In genomic region chr11:66070604-66071325, GRCh38 we compare ENCODE assay signal across 8 cellular contexts. TPM values are rescaled to one million over a fixed set of nuclear protein-coding genes. Genes with fewer than 3 reads are reported as not detected.
A peak's percentile ranks its signal among the peaks of the same experiment; 100 is the strongest.
DNase-seq lines count a peak whose midpoint lies in the region; ATAC-seq and TF ChIP-seq lines count a peak whose summit lies in the region.

No MANE protein-coding gene starts in this region.

- H3K27ac ChIP-seq in SJCRH30: peak overlapping the region; percentile 54; the same call in 1 of the 2 replicates
- peak overlapping the region; percentile 58 to 86 (median 80) for H3K27ac ChIP-seq in right lobe of liver
- peak overlapping the region; percentile 77 for H3K27ac ChIP-seq in substantia nigra (ENCODE audit: low read depth, low read length, poor library complexity, severe bottlenecking)

- WGBS in right lobe of liver (ENCODE audit: insufficient coverage, low coverage, low lambda C conversion rate, missing lambda C conversion rate): 28% methylated on average over 11 of the region's 58 CpGs

- H3K27me3 ChIP-seq in SJCRH30 (no peaks in the 10 kb centered on the region), right lobe of liver (no peaks in the 10 kb centered on the region)

- peaks cover 19% of the 10 kb centered on the region for H3K4me1 ChIP-seq in SJCRH30
- H3K4me1 ChIP-seq in right lobe of liver: peaks cover 0 to 30% (median 11%) of the 10 kb centered on the region in 4 donors

- intact Hi-C loops in right lobe of liver (cut with DNase I): no loop called here

- peaks cover 42% of the 10 kb centered on the region for H3K36me3 ChIP-seq in SJCRH30
- peaks cover 6 to 36% (median 19%) of the 10 kb centered on the region in 4 donors for H3K36me3 ChIP-seq in right lobe of liver

- TF ChIP-seq CTCF in GM12864 (IDR thresholded peaks at IDR 0.05; ENCODE audit: low read depth, low read length, missing control alignments) (no peak), right lobe of liver (IDR thresholded peaks at IDR 0.05) (no peak)

- H3K9me3 ChIP-seq in SJCRH30 (replicated peaks): no peaks in the 10 kb centered on the region
- H3K9me3 ChIP-seq in right lobe of liver: no peaks in the 10 kb centered on the region

- DNase-seq in GM12864 (ENCODE audit: low read depth) (no peak), SJCRH30 (peak; percentile 49 to 50), dermis blood vessel endothelial cell (peak; percentile 53), right lobe of liver (peak; percentile 58 to 70 (median 60)), substantia nigra (lab: John Stamatoyannopoulos, UW) (peak in 24 of 49 donors; percentile 9 to 78 (median 29)), NCI-H1092 (lab: John Stamatoyannopoulos, UW) (no peak), DMS153 treated with DMSO at 0.1 percent for 48 hours (lab: John Stamatoyannopoulos, UW; ENCODE audit: unreplicated experiment) (no peak)

- ATAC-seq in HG02571 (IDR thresholded peaks at IDR 0.05; ENCODE audit: unreplicated experiment): peak; percentile 21
- ATAC-seq in right lobe of liver: peak in 3 of 4 donors; percentile 1

- H3K4me3 ChIP-seq in GM12864 (ENCODE audit: low read depth, low read length): peak overlapping the region; percentile 56
- peak overlapping the region; percentile 89 for H3K4me3 ChIP-seq in SJCRH30
- peak overlapping the region; percentile 55 to 74 (median 72) for H3K4me3 ChIP-seq in right lobe of liver

- TF ChIP-seq POLR2A in right lobe of liver (IDR thresholded peaks at IDR 0.05): no peak

RNA-seq across cellular contexts. Expression of gene PACS1, which starts 0.7 kb away (rescaled TPM):
- 11.8 and 12.5 TPM in 2 replicates for total RNA-seq in SJCRH30 (2014; rRNA removed; shearing (Covaris generic))
- total RNA-seq in dermis blood vessel endothelial cell (28.2 and 52.7 TPM in 2 replicates), right lobe of liver (10 to 100 TPM in 4 of 6 experiments, 1 to 10 TPM in 2; 5.8 to 23.7 (median 12.5) TPM)

RNA-seq across cellular contexts. Expression of gene SF3B2, which starts 18.6 kb away (rescaled TPM):
- 163 and 169 TPM in 2 replicates for total RNA-seq in SJCRH30 (2014; rRNA removed; shearing (Covaris generic))
- total RNA-seq in dermis blood vessel endothelial cell: 116 and 141 TPM in 2 replicates
- 10 to 100 TPM; 52.2 to 85.4 (median 67.2) TPM for total RNA-seq in right lobe of liver

RNA-seq across cellular contexts. Expression of gene GAL3ST3, which starts 21.8 kb away (rescaled TPM):
- total RNA-seq in SJCRH30 (2014; rRNA removed; shearing (Covaris generic)): not detected in 2 replicates
- total RNA-seq in dermis blood vessel endothelial cell (0.60 and 1.4 TPM in 2 replicates), right lobe of liver (not detected)

RNA-seq across cellular contexts. Expression of gene CATSPER1, which starts 44.5 kb away (rescaled TPM):
- total RNA-seq in SJCRH30 (2014; rRNA removed; shearing (Covaris generic)): 0.24 and 0.51 TPM in 2 replicates
- 0.34 TPM in 1 of 2 replicates, not detected in the other for total RNA-seq in dermis blood vessel endothelial cell
- total RNA-seq in right lobe of liver: not detected

RNA-seq across cellular contexts. Expression of gene CST6, which starts 59.0 kb away (rescaled TPM):
- not detected in 2 replicates for total RNA-seq in SJCRH30 (2014; rRNA removed; shearing (Covaris generic))
- total RNA-seq in dermis blood vessel endothelial cell (0.17 and 0.60 TPM in 2 replicates), right lobe of liver (not detected)

Comparison
In these comparisons a context has a peak if more than half of its experiments do, and no peak if none do; other contexts are left out.
1. DNase-seq: peak in SJCRH30 (2 of 2), dermis blood vessel endothelial cell (single experiment) and right lobe of liver (3 of 3); none in GM12864 (single experiment), NCI-H1092 (single experiment) and DMS153 treated with DMSO at 0.1 percent for 48 hours (single experiment).
2. Peak in every context shown above with its lines, with median percentiles within 50 percentile points of each other: H3K4me3 ChIP-seq and H3K27ac ChIP-seq.